8 cellular contexts compared by ENCODE assay signal in genomic region chr6:7725412-7725811, GRCh38. TPM values are rescaled to one million over a fixed set of nuclear protein-coding genes. Genes with fewer than 3 reads are reported as not detected.
A peak's percentile ranks its signal among the peaks of the same experiment; 100 is the strongest.
DNase-seq lines count a peak whose midpoint lies in the region; ATAC-seq, FAIRE-seq and TF ChIP-seq lines count a peak whose summit lies in the region.

No MANE protein-coding gene starts in this region.

- H3K27me3 ChIP-seq in keratinocyte (ENCODE audit: control insufficient read depth, extremely low read depth, insufficient read depth, low read length): peaks cover 66% of the 10 kb centered on the region
- H3K27me3 ChIP-seq in stomach smooth muscle (ENCODE audit: control insufficient read depth in 1 of 2, insufficient read depth in 2 of 2, low read length in 2 of 2): peaks cover 38 to 50% of the 10 kb centered on the region in 2 donors
- peaks cover 45% of the 10 kb centered on the region for H3K27me3 ChIP-seq in A673 (replicated peaks; ENCODE audit: insufficient read depth, low read depth, low read length, poor library complexity)

- DNase-seq in activated CD4-positive, alpha-beta T cell treated with anti-CD3 and anti-CD28 coated beads for 36 hours: no peak
- no peak for DNase-seq in activated CD4-positive, alpha-beta T cell treated with anti-CD3 and anti-CD28 coated beads, Interleukin-2, amount 50 U/mL, for 48 hours
- no peak for DNase-seq in activated T-helper 1 cell treated with anti-CD3 and anti-CD28 coated beads, Interleukin-12 subunit alpha, Interleukin-12 subunit beta, Interleukin-2, Interleukin-4 antibody, amounts not matched to agents 30 ng/mL and 10 ng/mL and 1 ng/mL, durations not matched to agents 14 hours and 24 hours and 36 hours (ENCODE audit: low spot score)
- DNase-seq in keratinocyte (ENCODE audit: low read depth, low spot score) (no peak), HPDE6-E6E7 (ENCODE audit: extremely low spot score) (no peak), A673 (ENCODE audit: low spot score) (no peak), HT-29 (ENCODE audit: low spot score) (no peak)

- CTCF ChIA-PET in activated CD4-positive, alpha-beta T cell treated with anti-CD3 and anti-CD28 coated beads for 36 hours (lab: Charles Lee): interaction anchor here (0.5 to 1.8 kb wide), 3 partner anchors 281 to 818 kb away, joined by 3 to 6 read pairs (median 5); no protein-coding TSS in a partner anchor
- CTCF ChIA-PET in A673 (lab: Charles Lee): interaction anchor here (0.9 kb wide), 1 partner anchor 281 kb away, joined by 3 read pairs; no protein-coding TSS in a partner anchor

- no peaks in the 10 kb centered on the region for H4K20me1 ChIP-seq in keratinocyte (ENCODE audit: control insufficient read depth, extremely low read depth, insufficient read depth, low read length)

- H3K4me3 ChIP-seq in keratinocyte (ENCODE audit: control insufficient read depth in 2 of 3, extremely low read depth in 1 of 3, insufficient read depth in 2 of 3, low read depth in 1 of 3, low read length in 3 of 3) (peak overlapping the region in 1 of 3 experiments; percentile 69), stomach smooth muscle (ENCODE audit: low read length in 2 of 2) (peak overlapping the region; percentile 56 to 75), A673 (ENCODE audit: low read depth, low read length, poor library complexity, severe bottlenecking) (no peak overlapping the region)

- peaks cover 57% of the 10 kb centered on the region for H3K27me3 Mint-ChIP-seq in activated CD4-positive, alpha-beta T cell treated with anti-CD3 and anti-CD28 coated beads for 36 hours
- peaks cover 69% of the 10 kb centered on the region for H3K27me3 Mint-ChIP-seq in activated T-helper 1 cell treated with anti-CD3 and anti-CD28 coated beads, Interleukin-12 subunit alpha, Interleukin-12 subunit beta, Interleukin-2, Interleukin-4 antibody, amounts not matched to agents 30 ng/mL and 10 ng/mL and 1 ng/mL, durations not matched to agents 14 hours and 24 hours and 36 hours (ENCODE audit: insufficient read depth)

- peaks cover 25% of the 10 kb centered on the region for H3K4me1 ChIP-seq in keratinocyte (ENCODE audit: control insufficient read depth, extremely low read depth, insufficient read depth, low read length)
- peaks cover 26% of the 10 kb centered on the region for H3K4me1 ChIP-seq in stomach smooth muscle (ENCODE audit: control insufficient read depth, insufficient read depth, low read length)
- H3K4me1 ChIP-seq in A673 (ENCODE audit: insufficient read depth, low read length, poor library complexity, severe bottlenecking): peaks cover 11% of the 10 kb centered on the region

- H3K27ac Mint-ChIP-seq in activated CD4-positive, alpha-beta T cell treated with anti-CD3 and anti-CD28 coated beads for 36 hours: no peak overlapping the region
- no peak overlapping the region for H3K27ac Mint-ChIP-seq in activated T-helper 1 cell treated with anti-CD3 and anti-CD28 coated beads, Interleukin-12 subunit alpha, Interleukin-12 subunit beta, Interleukin-2, Interleukin-4 antibody, amounts not matched to agents 30 ng/mL and 10 ng/mL and 1 ng/mL, durations not matched to agents 14 hours and 24 hours and 36 hours

- peak overlapping the region; percentile 69 for H3K4me3 Mint-ChIP-seq in activated CD4-positive, alpha-beta T cell treated with anti-CD3 and anti-CD28 coated beads for 36 hours
- peak overlapping the region; percentile 80 for H3K4me3 Mint-ChIP-seq in activated T-helper 1 cell treated with anti-CD3 and anti-CD28 coated beads, Interleukin-12 subunit alpha, Interleukin-12 subunit beta, Interleukin-2, Interleukin-4 antibody, amounts not matched to agents 30 ng/mL and 10 ng/mL and 1 ng/mL, durations not matched to agents 14 hours and 24 hours and 36 hours

- no peak overlapping the region for H3K27ac ChIP-seq in keratinocyte (ENCODE audit: control insufficient read depth, insufficient read depth, low read length)
- no peak overlapping the region for H3K27ac ChIP-seq in stomach smooth muscle (ENCODE audit: low read length)
- H3K27ac ChIP-seq in A673 (ENCODE audit: low read depth, low read length, poor library complexity, severe bottlenecking): no peak overlapping the region

- peak overlapping the region; percentile 77 for H3K4me2 ChIP-seq in keratinocyte (ENCODE audit: control insufficient read depth, extremely low read depth, insufficient read depth, low read depth, low read length)

- H3K36me3 ChIP-seq in keratinocyte (ENCODE audit: control insufficient read depth in 2 of 2, extremely low read depth in 1 of 2, insufficient read depth in 2 of 2, low read length in 2 of 2): no peaks in the 10 kb centered on the region
- no peaks in the 10 kb centered on the region for H3K36me3 ChIP-seq in stomach smooth muscle (ENCODE audit: control insufficient read depth in 2 of 2, insufficient read depth in 2 of 2, low read length in 2 of 2)
- no peaks in the 10 kb centered on the region for H3K36me3 ChIP-seq in A673 (ENCODE audit: insufficient read depth, low read length, poor library complexity, severe bottlenecking)

- H3K9me3 ChIP-seq in keratinocyte (ENCODE audit: control insufficient read depth, low read depth, low read length) (no peaks in the 10 kb centered on the region), stomach smooth muscle (ENCODE audit: control insufficient read depth in 2 of 2, low read length in 2 of 2) (no peaks in the 10 kb centered on the region), A673 (ENCODE audit: low read depth, low read length, poor library complexity, severe bottlenecking) (no peaks in the 10 kb centered on the region)

- H2AFZ ChIP-seq in keratinocyte (ENCODE audit: control insufficient read depth, low read length): no peak overlapping the region

- H3K4me1 Mint-ChIP-seq in activated CD4-positive, alpha-beta T cell treated with anti-CD3 and anti-CD28 coated beads for 36 hours: peaks cover 18% of the 10 kb centered on the region
- peaks cover 17% of the 10 kb centered on the region for H3K4me1 Mint-ChIP-seq in activated T-helper 1 cell treated with anti-CD3 and anti-CD28 coated beads, Interleukin-12 subunit alpha, Interleukin-12 subunit beta, Interleukin-2, Interleukin-4 antibody, amounts not matched to agents 30 ng/mL and 10 ng/mL and 1 ng/mL, durations not matched to agents 14 hours and 24 hours and 36 hours (ENCODE audit: low read depth)

- BruUV-seq in A673 (replicated peaks; lab: Mats Ljungman, UMichigan): no TSS peak

- H3K9me3 Mint-ChIP-seq in activated CD4-positive, alpha-beta T cell treated with anti-CD3 and anti-CD28 coated beads for 36 hours (ENCODE audit: low read depth): no peaks in the 10 kb centered on the region
- H3K9me3 Mint-ChIP-seq in activated T-helper 1 cell treated with anti-CD3 and anti-CD28 coated beads, Interleukin-12 subunit alpha, Interleukin-12 subunit beta, Interleukin-2, Interleukin-4 antibody, amounts not matched to agents 30 ng/mL and 10 ng/mL and 1 ng/mL, durations not matched to agents 14 hours and 24 hours and 36 hours: no peaks in the 10 kb centered on the region

- dilution Hi-C loops in keratinocyte (cut with MboI; ENCODE audit: extremely low pct_ligation_motif_present, low sequenced_read_pairs): no loop called here

- H3K36me3 Mint-ChIP-seq in activated CD4-positive, alpha-beta T cell treated with anti-CD3 and anti-CD28 coated beads for 36 hours (ENCODE audit: low read depth): no peaks in the 10 kb centered on the region
- H3K36me3 Mint-ChIP-seq in activated T-helper 1 cell treated with anti-CD3 and anti-CD28 coated beads, Interleukin-12 subunit alpha, Interleukin-12 subunit beta, Interleukin-2, Interleukin-4 antibody, amounts not matched to agents 30 ng/mL and 10 ng/mL and 1 ng/mL, durations not matched to agents 14 hours and 24 hours and 36 hours (ENCODE audit: low read depth): peaks cover 2% of the 10 kb centered on the region

- no peaks in the 10 kb centered on the region for H3K9me1 ChIP-seq in keratinocyte (ENCODE audit: control insufficient read depth, extremely low read depth, insufficient read depth, low read length)

- no peaks in the 10 kb centered on the region for H3K79me2 ChIP-seq in keratinocyte (ENCODE audit: control insufficient read depth, insufficient read depth, low read length)

- no peak for ATAC-seq in activated CD4-positive, alpha-beta T cell treated with anti-CD3 and anti-CD28 coated beads for 36 hours

- POLR2A ChIA-PET in activated CD4-positive, alpha-beta T cell treated with anti-CD3 and anti-CD28 coated beads for 36 hours (lab: Charles Lee): interaction anchor here (0.6 to 1.1 kb wide), 2 partner anchors 339 to 423 kb away, joined by 3 to 4 read pairs; partner anchors contain the start of gene BLOC1S5
- POLR2A ChIA-PET in A673 (lab: Charles Lee; ENCODE audit: low non-redundant PET): no interaction called here

- intact Hi-C loops in activated CD4-positive, alpha-beta T cell treated with anti-CD3 and anti-CD28 coated beads for 36 hours (cut with DNase I, micrococcal nuclease): loop anchor here (5.0 kb wide), 2 partner anchors 183 to 187 kb away; partner anchors contain the start of genes DSP (in 2 of the 2) and TXNDC5 (in 1 of the 2)
- intact Hi-C loops in activated T-helper 1 cell treated with anti-CD3 and anti-CD28 coated beads, Interleukin-12 subunit alpha, Interleukin-12 subunit beta, Interleukin-2, Interleukin-4 antibody, amounts not matched to agents 30 ng/mL and 10 ng/mL and 1 ng/mL, durations not matched to agents 14 hours and 24 hours and 36 hours (cut with micrococcal nuclease): loop anchor here (1.0 to 10.0 kb wide), 7 partner anchors 27 to 1718 kb away; partner anchors contain the start of genes DSP, EEF1E1, NRN1 and SLC35B3
- intact Hi-C loops in A673 (cut with micrococcal nuclease; ENCODE audit: unreplicated experiment): loop anchor here (10.0 kb wide), 1 partner anchor 169 kb away; no protein-coding TSS in a partner anchor

- FAIRE-seq in keratinocyte (lab: Jason Lieb, UNC): no peak

- H3K9ac ChIP-seq in keratinocyte (ENCODE audit: control insufficient read depth, extremely low read depth, insufficient read depth, low read length) (no peak overlapping the region), stomach smooth muscle (ENCODE audit: low read length in 2 of 2) (no peak overlapping the region)

- TF ChIP-seq CTCF in keratinocyte (optimal IDR thresholded peaks at IDR 0.05 in 1 of 3, IDR thresholded peaks at IDR 0.05 in 1 of 3, conservative IDR thresholded peaks at IDR 0.05 in 1 of 3; ENCODE audit: extremely low read depth in 1 of 3, insufficient read depth in 2 of 3, low read length in 3 of 3) (no peak), A673 (conservative IDR thresholded peaks at IDR 0.05; ENCODE audit: low read depth, low read length) (no peak)

RNA-seq across cellular contexts. Expression of gene BMP6, which starts 0.5 kb away (rescaled TPM):
- total RNA-seq in activated CD4-positive, alpha-beta T cell treated with anti-CD3 and anti-CD28 coated beads for 36 hours: under 1 TPM; 0.14 to 0.27 TPM
- 0.86 and 1.1 TPM in 2 replicates for total RNA-seq in activated T-helper 1 cell treated with anti-CD3 and anti-CD28 coated beads, Interleukin-12 subunit alpha, Interleukin-12 subunit beta, Interleukin-2, Interleukin-4 antibody, amounts not matched to agents 30 ng/mL and 10 ng/mL and 1 ng/mL, durations not matched to agents 14 hours and 24 hours and 36 hours
- 0.05 to 0.48 TPM (median 0.09 TPM) in 3 replicates for polyA plus RNA-seq in keratinocyte
- polyA plus RNA-seq in keratinocyte (2011; ENCODE audit: low read depth): 0.50 TPM
- 0.04 and 0.15 TPM in 2 replicates for polyA plus RNA-seq in keratinocyte (2011; cell fraction: cytosol; rRNA removed)
- 0.08 and 0.17 TPM in 2 replicates for polyA plus RNA-seq in keratinocyte (2011; cell fraction: nucleus; rRNA removed)
- polyA plus RNA-seq in keratinocyte (2012; ENCODE audit: low replicate concordance): 0.36 and 0.90 TPM in 2 replicates
- polyA minus RNA-seq in keratinocyte: 0.22 TPM in 1 of 3 replicates, not detected in the others
- polyA minus RNA-seq in keratinocyte (2011; cell fraction: cytosol; rRNA and poly(A)+ RNA removed): not detected
- polyA minus RNA-seq in keratinocyte (2011; cell fraction: nucleus; rRNA and poly(A)+ RNA removed): 0.21 TPM in 1 of 2 replicates, not detected in the other
- 1.7 and 1.9 TPM in 2 replicates for total RNA-seq in A673 (2021)
- total RNA-seq in HT-29 (2014; rRNA removed; shearing (Covaris generic)): not detected in 2 replicates
